In the genomic region with DNA sequence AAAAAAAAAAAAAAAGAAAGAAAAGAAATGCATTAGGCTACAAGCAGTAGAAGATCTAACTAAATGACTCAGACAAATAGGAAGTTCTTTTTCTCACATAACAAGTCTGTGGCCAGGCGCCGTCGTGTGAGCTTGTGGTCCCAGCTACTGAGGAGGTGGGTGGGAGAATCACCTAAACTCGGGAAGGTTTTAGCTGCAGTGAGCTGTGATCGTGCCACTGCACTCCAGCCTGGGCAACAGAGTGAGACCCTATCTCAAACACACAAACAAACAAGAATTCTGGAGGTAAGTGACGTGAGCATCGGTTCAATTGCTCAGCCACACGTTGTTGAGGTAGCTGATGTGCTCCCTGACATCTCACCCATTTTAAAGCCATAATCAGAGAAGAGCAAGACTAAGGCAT, we compare ENCODE assay signal across 13 cellular contexts. TPM values are rescaled to one million over a fixed set of nuclear protein-coding genes. Genes with fewer than 3 reads are reported as not detected.
DNase-seq lines count a peak whose midpoint lies in the region; ATAC-seq, FAIRE-seq and TF ChIP-seq lines count a peak whose summit lies in the region.
"Had no signal": no experiment of that assay in that cellular context is flagged by ENCODE, and none has a peak within 500 bp of the region (broad histone marks: within the 10 kb centered on the region; RNA-seq: fewer than 3 reads in every experiment).

No MANE protein-coding gene starts in this region.

- BruUV-seq in MCF 10A (replicated peaks; lab: Mats Ljungman, UMichigan): no TSS peak

- CTCF ChIA-PET in T-cell (lab: Charles Lee) (interaction anchor here in 1 of 2 donors (0.6 to 2.0 kb wide), 3 partner anchors 17 to 153 kb away, joined by 3 to 9 read pairs (median 4); no protein-coding TSS in a partner anchor), MCF 10A (lab: Yijun Ruan, JAX) (interaction anchor here (0.7 to 1.0 kb wide), 3 partner anchors 17 to 1035 kb away, joined by 3 to 4 read pairs (median 3); no protein-coding TSS in a partner anchor)
- CTCF ChIA-PET in activated naive CD4-positive, alpha-beta T cell treated with anti-CD3 and anti-CD28 coated beads, Interleukin-2, amount 10 ng/mL, durations not matched to agents 7 days and 5 days (lab: Charles Lee): interaction anchor here (1.1 kb wide), 1 partner anchor 65 kb away, joined by 3 read pairs; no protein-coding TSS in a partner anchor

- intact Hi-C loops in MCF 10A (cut with micrococcal nuclease): no loop called here

- DNase-seq in T-cell (peak; percentile 2 to 65 (median 38)), GM12892 (ENCODE audit: insufficient read length) (no peak), COLO668 (lab: John Stamatoyannopoulos, UW; ENCODE audit: unreplicated experiment) (no peak), MCF 10A (ENCODE audit: unreplicated experiment) (no peak), hypothalamus (lab: John Stamatoyannopoulos, UW) (no peak)
- DNase-seq in activated naive CD4-positive, alpha-beta T cell treated with anti-CD3 and anti-CD28 coated beads, Interleukin-2, amount 10 ng/mL, durations not matched to agents 7 days and 5 days: peak; percentile 30
- DNase-seq in stimulated activated CD8-positive, alpha-beta memory T cell treated with anti-CD3 and anti-CD28 coated beads, Interleukin-15, amount 100 ng/mL, for 24 hours (ENCODE audit: low read depth): peak; percentile 3
- DNase-seq: IMR-90, NCI-H2171 treated with DMSO at 0.1 percent for 48 hours, uterus had no signal

- H3K27me3 Mint-ChIP-seq in T-cell: no peaks in the 10 kb centered on the region
- H3K27me3 Mint-ChIP-seq in activated naive CD4-positive, alpha-beta T cell treated with anti-CD3 and anti-CD28 coated beads, Interleukin-2, amount 10 ng/mL, durations not matched to agents 7 days and 5 days: peaks cover 18% of the 10 kb centered on the region
- H3K27me3 Mint-ChIP-seq in MCF 10A (ENCODE audit: insufficient read depth, unreplicated experiment): no peaks in the 10 kb centered on the region
- H3K27me3 Mint-ChIP-seq: CD4-positive, alpha-beta T cell had no signal

- H3K9me3 Mint-ChIP-seq in T-cell: no peaks in the 10 kb centered on the region
- no peaks in the 10 kb centered on the region for H3K9me3 Mint-ChIP-seq in activated naive CD4-positive, alpha-beta T cell treated with anti-CD3 and anti-CD28 coated beads, Interleukin-2, amount 10 ng/mL, durations not matched to agents 7 days and 5 days
- no peaks in the 10 kb centered on the region for H3K9me3 Mint-ChIP-seq in MCF 10A (ENCODE audit: unreplicated experiment)
- H3K9me3 Mint-ChIP-seq: CD4-positive, alpha-beta T cell had no signal

- POLR2A ChIA-PET in T-cell (lab: Charles Lee): interaction anchor here (0.7 kb wide), 2 partner anchors 17 to 46 kb away, joined by 3 read pairs; no protein-coding TSS in a partner anchor
- POLR2A ChIA-PET in MCF 10A (lab: Yijun Ruan, JAX): interaction anchor here (0.6 kb wide), 1 partner anchor 106 kb away, joined by 3 read pairs; no protein-coding TSS in a partner anchor

- H3K27ac Mint-ChIP-seq in T-cell (peak overlapping the region; percentile 1 to 79), MCF 10A (ENCODE audit: low read depth, unreplicated experiment) (no peak overlapping the region)
- H3K27ac Mint-ChIP-seq in activated naive CD4-positive, alpha-beta T cell treated with anti-CD3 and anti-CD28 coated beads, Interleukin-2, amount 10 ng/mL, durations not matched to agents 7 days and 5 days: no peak overlapping the region
- H3K27ac Mint-ChIP-seq: CD4-positive, alpha-beta T cell had no signal

- FAIRE-seq in GM12892 (lab: Jason Lieb, UNC): no peak

- H3K4me1 Mint-ChIP-seq in T-cell: peaks cover 6 to 9% (median 9%) of the 10 kb centered on the region in 3 donors
- peaks cover 7% of the 10 kb centered on the region for H3K4me1 Mint-ChIP-seq in activated naive CD4-positive, alpha-beta T cell treated with anti-CD3 and anti-CD28 coated beads, Interleukin-2, amount 10 ng/mL, durations not matched to agents 7 days and 5 days
- no peaks in the 10 kb centered on the region for H3K4me1 Mint-ChIP-seq in MCF 10A (ENCODE audit: insufficient read depth, unreplicated experiment)

- no peak for TF ChIP-seq CTCF in MCF 10A (IDR thresholded peaks at IDR 0.05; ENCODE audit: unreplicated experiment)

- TF ChIP-seq POLR2A in GM12892 (IDR thresholded peaks at IDR 0.05; ENCODE audit: low read depth, low read length): no peak

- H3K36me3 Mint-ChIP-seq in T-cell (no peaks in the 10 kb centered on the region), MCF 10A (ENCODE audit: insufficient read depth, unreplicated experiment) (no peaks in the 10 kb centered on the region)
- no peaks in the 10 kb centered on the region for H3K36me3 Mint-ChIP-seq in activated naive CD4-positive, alpha-beta T cell treated with anti-CD3 and anti-CD28 coated beads, Interleukin-2, amount 10 ng/mL, durations not matched to agents 7 days and 5 days

- H3K4me3 Mint-ChIP-seq in T-cell: no peak overlapping the region
- no peak overlapping the region for H3K4me3 Mint-ChIP-seq in activated naive CD4-positive, alpha-beta T cell treated with anti-CD3 and anti-CD28 coated beads, Interleukin-2, amount 10 ng/mL, durations not matched to agents 7 days and 5 days
- H3K4me3 Mint-ChIP-seq in MCF 10A (ENCODE audit: unreplicated experiment): no peak overlapping the region
- H3K4me3 Mint-ChIP-seq: CD4-positive, alpha-beta T cell had no signal

- peak; percentile 89 for ATAC-seq in GM19351 (IDR thresholded peaks at IDR 0.05; ENCODE audit: unreplicated experiment)
- peak; percentile 60 to 94 (median 68) for ATAC-seq in T-cell (replicated peaks in 1 of 4)
- ATAC-seq: left colon had no signal

RNA-seq across cellular contexts. Expression of a gene that starts 37.9 kb away (rescaled TPM):
- total RNA-seq in T-cell (10 to 100 TPM; 17.7 to 22.9 (median 20.9) TPM), MCF 10A (2022) (24.0 and 26.5 TPM in 2 replicates)
- 15.8 TPM for polyA plus RNA-seq in GM12892 (2012; ENCODE audit: missing spikeins)

Comparison
In these comparisons a context has a peak if more than half of its experiments do, and no peak if none do; other contexts are left out.
1. DNase-seq: peak in T-cell (34 of 34), activated naive CD4-positive, alpha-beta T cell treated with anti-CD3 and anti-CD28 coated beads, Interleukin-2, amount 10 ng/mL, durations not matched to agents 7 days and 5 days (single experiment) and stimulated activated CD8-positive, alpha-beta memory T cell treated with anti-CD3 and anti-CD28 coated beads, Interleukin-15, amount 100 ng/mL, for 24 hours (single experiment); none in GM12892 (single experiment), COLO668 (single experiment), MCF 10A (single experiment) and hypothalamus (0 of 51).
2. H3K27ac Mint-ChIP-seq: peak in T-cell (2 of 2); none in activated naive CD4-positive, alpha-beta T cell treated with anti-CD3 and anti-CD28 coated beads, Interleukin-2, amount 10 ng/mL, durations not matched to agents 7 days and 5 days (single experiment) and MCF 10A (single experiment).